15 cellular contexts compared by ENCODE assay signal in genomic region chr10:79162861-79163662, GRCh38.
DNase-seq lines count a peak whose midpoint lies in the region; ATAC-seq and TF ChIP-seq lines count a peak whose summit lies in the region.
"Had no signal": no experiment of that assay in that cellular context is flagged by ENCODE, and none has a peak within 500 bp of the region (broad histone marks: within the 10 kb centered on the region; RNA-seq: fewer than 3 reads in every experiment).

No MANE protein-coding gene starts in this region.

- CTCF ChIA-PET in activated CD8-positive, alpha-beta T cell treated with anti-CD3 and anti-CD28 coated beads for 36 hours (lab: Charles Lee) = interaction anchor here (0.8 kb wide), 1 partner anchor 16 kb away, joined by 3 read pairs; no protein-coding TSS in a partner anchor

- peak overlapping the region; percentile 76 for H3K18ac ChIP-seq in neuronal stem cell (ENCODE audit: low read length)

- no peak overlapping the region for H2AK5ac ChIP-seq in neuronal stem cell (ENCODE audit: low read depth, low read length)

- no peaks in the 10 kb centered on the region for H3K79me2 ChIP-seq in OCI-LY3 (ENCODE audit: low read length)

- H3K4me1 ChIP-seq in OCI-LY3 (ENCODE audit: low read length) (peaks cover 14% of the 10 kb centered on the region), duodenal mucosa (ENCODE audit: control insufficient read depth in 1 of 2, insufficient read depth in 2 of 2, low read length in 2 of 2) (peaks cover 6 to 10% of the 10 kb centered on the region in 2 donors), neuronal stem cell (ENCODE audit: control insufficient read depth in 2 of 2, insufficient read depth in 1 of 2, low read depth in 1 of 2, low read length in 2 of 2) (peaks cover 34 to 36% of the 10 kb centered on the region in 2 donors)

- TF ChIP-seq CTCF in OCI-LY3 (IDR thresholded peaks at IDR 0.05; ENCODE audit: low read depth, low read length) (no peak), lower leg skin (IDR thresholded peaks at IDR 0.05) (no peak)
- TF ChIP-seq CTCF in activated CD8-positive, alpha-beta T cell treated with anti-CD3 and anti-CD28 coated beads for 36 hours (IDR thresholded peaks at IDR 0.05) = no peak

- H3K9me3 Mint-ChIP-seq in activated CD8-positive, alpha-beta T cell treated with anti-CD3 and anti-CD28 coated beads for 36 hours = no peaks in the 10 kb centered on the region
- H3K9me3 Mint-ChIP-seq: central memory CD8-positive, alpha-beta T cell had no signal

- H3K27ac ChIP-seq in OCI-LY3 (ENCODE audit: low read length) (no peak overlapping the region), duodenal mucosa (ENCODE audit: low read depth, low read length) (peak overlapping the region; percentile 54), neuronal stem cell (replicated peaks; ENCODE audit: low read length) (no peak overlapping the region)
- H3K27ac ChIP-seq: gastrocnemius medialis, left lung, parathyroid adenoma had no signal

- no peak for TF ChIP-seq POLR2A in lower leg skin (IDR thresholded peaks at IDR 0.05)

- no peaks in the 10 kb centered on the region for H3K27me3 Mint-ChIP-seq in activated CD8-positive, alpha-beta T cell treated with anti-CD3 and anti-CD28 coated beads for 36 hours
- H3K27me3 Mint-ChIP-seq: central memory CD8-positive, alpha-beta T cell had no signal

- H2BK12ac ChIP-seq in neuronal stem cell (ENCODE audit: low read length) = no peak overlapping the region

- H3K4me3 ChIP-seq in OCI-LY3 (ENCODE audit: low read length) (no peak overlapping the region), duodenal mucosa (ENCODE audit: low read depth in 1 of 2, low read length in 2 of 2) (no peak overlapping the region), neuronal stem cell (ENCODE audit: low read length in 2 of 2) (no peak overlapping the region), lower leg skin (ENCODE audit: low read depth, poor library complexity, severe bottlenecking) (no peak overlapping the region)
- H3K4me3 ChIP-seq: gastrocnemius medialis, left lung had no signal

- no peak overlapping the region for H3K14ac ChIP-seq in neuronal stem cell (ENCODE audit: low read length)

- H3K23ac ChIP-seq in neuronal stem cell (ENCODE audit: low read depth, low read length, poor library complexity) = no peak overlapping the region

- H3K27me3 ChIP-seq in OCI-LY3 (ENCODE audit: low read depth, low read length) (no peaks in the 10 kb centered on the region), duodenal mucosa (ENCODE audit: control insufficient read depth in 1 of 2, insufficient read depth in 2 of 2, low read length in 2 of 2) (no peaks in the 10 kb centered on the region), neuronal stem cell (ENCODE audit: control insufficient read depth in 3 of 3, insufficient read depth in 3 of 3, low read depth in 1 of 3, low read length in 3 of 3) (no peaks in the 10 kb centered on the region)
- H3K27me3 ChIP-seq: gastrocnemius medialis, left lung had no signal

- H2AFZ ChIP-seq in OCI-LY3 (ENCODE audit: low read depth, low read length) = no peak overlapping the region
- no peak overlapping the region for H2AFZ ChIP-seq in neuronal stem cell (ENCODE audit: low read length)
- H2AFZ ChIP-seq: parathyroid adenoma had no signal

- H3K9me3 ChIP-seq in OCI-LY3 (ENCODE audit: insufficient read depth, low read length) (no peaks in the 10 kb centered on the region), duodenal mucosa (ENCODE audit: control insufficient read depth in 1 of 2, low read length in 2 of 2) (no peaks in the 10 kb centered on the region), neuronal stem cell (replicated peaks in 1 of 2; ENCODE audit: control insufficient read depth in 2 of 2, insufficient read depth in 1 of 2, low read depth in 1 of 2, low read length in 2 of 2) (no peaks in the 10 kb centered on the region)
- H3K9me3 ChIP-seq: gastrocnemius medialis, left lung had no signal

- H4K91ac ChIP-seq in neuronal stem cell (ENCODE audit: low read depth, low read length, poor library complexity) = no peak overlapping the region

- intact Hi-C loops in lower leg skin (cut with DNase I; ENCODE audit: low total_unique reads) = no loop called here
- intact Hi-C loops in activated CD8-positive, alpha-beta T cell treated with anti-CD3 and anti-CD28 coated beads for 36 hours (cut with micrococcal nuclease) = no loop called here

- H2BK15ac ChIP-seq in neuronal stem cell (ENCODE audit: low read length) = no peak overlapping the region

- H3K36me3 ChIP-seq in OCI-LY3 (replicated peaks; ENCODE audit: low read depth, low read length) (no peaks in the 10 kb centered on the region), duodenal mucosa (ENCODE audit: control insufficient read depth in 1 of 2, insufficient read depth in 2 of 2, low read length in 2 of 2) (peaks cover 8 to 45% of the 10 kb centered on the region in 2 donors), neuronal stem cell (replicated peaks in 1 of 2; ENCODE audit: control insufficient read depth in 2 of 2, insufficient read depth in 2 of 2, low read length in 2 of 2) (peaks cover 4 to 56% of the 10 kb centered on the region in 2 donors)
- H3K36me3 ChIP-seq: gastrocnemius medialis had no signal

- ATAC-seq in HG03460 (IDR thresholded peaks at IDR 0.05; ENCODE audit: unreplicated experiment) = no peak
- ATAC-seq in activated CD8-positive, alpha-beta T cell treated with anti-CD3 and anti-CD28 coated beads for 36 hours = no peak
- ATAC-seq: gastrocnemius medialis, left lung had no signal

- H4K8ac ChIP-seq in neuronal stem cell (ENCODE audit: low read depth, low read length) = no peak overlapping the region

- no peaks in the 10 kb centered on the region for H3K4me1 Mint-ChIP-seq in activated CD8-positive, alpha-beta T cell treated with anti-CD3 and anti-CD28 coated beads for 36 hours (ENCODE audit: low read depth)
- H3K4me1 Mint-ChIP-seq: central memory CD8-positive, alpha-beta T cell had no signal

- H2BK120ac ChIP-seq in neuronal stem cell (ENCODE audit: low read depth, low read length) = no peak overlapping the region

- no peak overlapping the region for H3K4me3 Mint-ChIP-seq in activated CD8-positive, alpha-beta T cell treated with anti-CD3 and anti-CD28 coated beads for 36 hours
- H3K4me3 Mint-ChIP-seq: CD14-positive monocyte; central memory CD8-positive, alpha-beta T cell had no signal

- H3K36me3 Mint-ChIP-seq in activated CD8-positive, alpha-beta T cell treated with anti-CD3 and anti-CD28 coated beads for 36 hours (ENCODE audit: low read depth) = no peaks in the 10 kb centered on the region

- peak overlapping the region; percentile 30 for H2BK5ac ChIP-seq in neuronal stem cell (ENCODE audit: low read length)

- no CpG with 5 or more reads among the region's 17 CpGs for WGBS in neuronal stem cell (ENCODE audit: extremely low coverage in 2 of 2, insufficient read length in 2 of 2, insufficient replicate concordance in 1 of 2), 2 donors
- 65 to 70% methylated on average over 16 to 17 of the region's 17 CpGs for WGBS in lower leg skin, 2 donors

- 0 out of 2 replicates have a peak overlapping the region, but pooled peaks have one; percentile 4 for H3K4me2 ChIP-seq in OCI-LY3 (ENCODE audit: low read length)
- no peak overlapping the region for H3K4me2 ChIP-seq in neuronal stem cell (ENCODE audit: insufficient read depth, low read length, poor library complexity, severe bottlenecking)

- no peaks in the 10 kb centered on the region for H4K20me1 ChIP-seq in OCI-LY3 (ENCODE audit: insufficient read depth, low read length)

- no peak overlapping the region for H3K4ac ChIP-seq in neuronal stem cell (ENCODE audit: low read length)

- peak; percentile 68 for DNase-seq in AG20443 (ENCODE audit: low spot score)
- no peak for DNase-seq in neuronal stem cell (ENCODE audit: low spot score)
- DNase-seq in lower leg skin (ENCODE audit: low spot score in 2 of 2) = no peak
- DNase-seq in activated naive CD4-positive, alpha-beta T cell treated with anti-CD3 and anti-CD28 coated beads, Interleukin-2, amount 50 U/mL, for 16 hours = no peak
- no peak for DNase-seq in activated CD8-positive, alpha-beta T cell treated with anti-CD3 and anti-CD28 coated beads for 36 hours
- DNase-seq: gastrocnemius medialis, Karpas-422, Right ventricle myocardium superior had no signal

- H3K27ac Mint-ChIP-seq in activated CD8-positive, alpha-beta T cell treated with anti-CD3 and anti-CD28 coated beads for 36 hours = no peak overlapping the region

- H3K9ac ChIP-seq in OCI-LY3 (ENCODE audit: low read length) (no peak overlapping the region), duodenal mucosa (ENCODE audit: low read depth in 1 of 2, low read length in 2 of 2) (no peak overlapping the region), neuronal stem cell (ENCODE audit: low read depth, low read length, poor library complexity) (no peak overlapping the region)
- H3K9ac ChIP-seq: parathyroid adenoma had no signal

- POLR2A ChIA-PET in activated CD8-positive, alpha-beta T cell treated with anti-CD3 and anti-CD28 coated beads for 36 hours (lab: Charles Lee) = no interaction called here

- H3K79me1 ChIP-seq in neuronal stem cell (ENCODE audit: low read depth, low read length) = peaks cover 16% of the 10 kb centered on the region
